Comparison of ENCODE assay signal across 20 cellular contexts in the genomic region with DNA sequence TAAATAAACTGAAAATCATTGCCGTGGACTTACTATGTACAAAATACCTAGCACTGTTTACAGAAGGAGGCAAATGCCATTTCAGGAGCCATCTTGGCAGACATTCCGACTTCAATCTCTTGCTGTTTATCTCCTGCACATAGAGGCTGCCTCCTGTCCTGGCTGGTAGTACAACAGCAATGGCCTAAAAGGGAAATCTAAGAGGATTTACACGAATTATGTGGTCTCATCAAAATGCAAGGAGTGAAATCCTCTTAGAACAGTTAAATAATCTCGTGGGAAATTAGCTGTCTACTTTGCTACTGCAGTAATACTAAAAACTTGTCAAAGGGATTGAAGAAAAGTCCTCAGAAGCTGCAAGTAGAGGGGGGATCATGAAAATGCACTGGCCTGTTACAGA.
"Had no signal": no experiment of that assay in that cellular context is flagged by ENCODE, and none has a peak within 500 bp of the region (broad histone marks: within the 10 kb centered on the region; RNA-seq: fewer than 3 reads in every experiment).

No MANE protein-coding gene starts in this region.

- H3K4me3 Mint-ChIP-seq: naive B cell; nephron progenitor cell; stimulated activated memory B cell treated with anti-CD40 and anti-IgM and Interleukin-4, amounts not matched to agents 10 μg/mL and 1 μg/mL and 100 μg/mL, for 72 hours; stimulated activated naive CD8-positive, alpha-beta T cell treated with anti-CD3 and anti-CD28 coated beads, Interleukin-15, Interleukin-2, amounts not matched to agents 100 ng/mL and 50 ng/mL, for 24 hours had no signal

- H3K4me1 Mint-ChIP-seq: nephron progenitor cell; stimulated activated memory B cell treated with anti-CD40 and anti-IgM and Interleukin-4, amounts not matched to agents 10 μg/mL and 1 μg/mL and 100 μg/mL, for 72 hours had no signal

- H3K27ac Mint-ChIP-seq: naive B cell; nephron progenitor cell; stimulated activated memory B cell treated with anti-CD40 and anti-IgM and Interleukin-4, amounts not matched to agents 10 μg/mL and 1 μg/mL and 100 μg/mL, for 72 hours; stimulated activated naive CD8-positive, alpha-beta T cell treated with anti-CD3 and anti-CD28 coated beads, Interleukin-15, Interleukin-2, amounts not matched to agents 100 ng/mL and 50 ng/mL, for 24 hours had no signal

- H3K27me3 Mint-ChIP-seq: stimulated activated naive CD8-positive, alpha-beta T cell treated with anti-CD3 and anti-CD28 coated beads, Interleukin-15, Interleukin-2, amounts not matched to agents 100 ng/mL and 50 ng/mL, for 24 hours had no signal

- ATAC-seq: gastrocnemius medialis; heart right ventricle; right cardiac atrium; stimulated activated memory B cell treated with anti-CD40 and anti-IgM and Interleukin-4, amounts not matched to agents 10 μg/mL and 1 μg/mL and 100 μg/mL, for 72 hours; upper lobe of right lung had no signal

- H3K4me3 ChIP-seq: dorsolateral prefrontal cortex, gastrocnemius medialis, heart right ventricle, testis, tibial nerve, upper lobe of right lung, vagina had no signal

- H3K27ac ChIP-seq: dorsolateral prefrontal cortex, gastrocnemius medialis, heart right ventricle, neutrophil, testis, tibial nerve, upper lobe of right lung, vagina had no signal

- H3K36me3 Mint-ChIP-seq: stimulated activated memory B cell treated with anti-CD40 and anti-IgM and Interleukin-4, amounts not matched to agents 10 μg/mL and 1 μg/mL and 100 μg/mL, for 72 hours had no signal

- DNase-seq: cortex of kidney; dorsolateral prefrontal cortex; effector CD8-positive, alpha-beta T cell; gastrocnemius medialis; heart right ventricle; hypothalamus; kidney glomerular epithelial cell; mesendoderm; naive B cell; nephron progenitor cell; right cardiac atrium; small intestine; stimulated activated CD4-positive, alpha-beta T cell treated with anti-CD3 and anti-CD28 coated beads, Interleukin-2, amount 100 ng/mL, for 48 hours; testis; upper lobe of right lung had no signal

- H3K4me1 ChIP-seq: gastrocnemius medialis, heart right ventricle, testis, tibial nerve, upper lobe of right lung had no signal

- H3K9me3 ChIP-seq: gastrocnemius medialis, neutrophil, testis, tibial nerve, upper lobe of right lung, vagina had no signal

- H3K27me3 ChIP-seq: dorsolateral prefrontal cortex, gastrocnemius medialis, heart right ventricle, neutrophil, testis, tibial nerve, upper lobe of right lung, vagina had no signal

- H3K36me3 ChIP-seq: gastrocnemius medialis, heart right ventricle, neutrophil, tibial nerve, upper lobe of right lung, vagina had no signal
